In genomic region chr1:208985231-208985630, GRCh38 we compare ENCODE assay signal across 24 cellular contexts.
DNase-seq lines count a peak whose midpoint lies in the region; ATAC-seq, FAIRE-seq and TF ChIP-seq lines count a peak whose summit lies in the region.
"Had no signal": no experiment of that assay in that cellular context is flagged by ENCODE, and none has a peak within 500 bp of the region (broad histone marks: within the 10 kb centered on the region; RNA-seq: fewer than 3 reads in every experiment).

No MANE protein-coding gene starts in this region.

- DNase-seq in left cardiac atrium (no peak), Right ventricle myocardium superior (no peak), bronchial epithelial cell (ENCODE audit: low read depth) (peak; percentile 87), left ventricle myocardium superior (no peak), mesothelial cell of epicardium (ENCODE audit: low spot score in 2 of 2, unreplicated experiment in 2 of 2) (no peak), NAMALWA (ENCODE audit: low spot score) (no peak), stomach (no peak)
- no peak for DNase-seq in stimulated activated CD4-positive, alpha-beta T cell treated with anti-CD3 and anti-CD28 coated beads, Interleukin-4, amount 100 ng/mL, for 24 hours
- DNase-seq: activated CD4-positive, alpha-beta T cell treated with anti-CD3 and anti-CD28 coated beads for 4 hours; activated T-cell treated with anti-CD3 and anti-CD28 coated beads for 4 hours; cortex of kidney; DMS79 treated with DMSO at 0.1 percent for 48 hours; endodermal cell; glutamatergic neuron; H9; NCI-H1436 treated with DMSO at 0.1 percent for 48 hours; stimulated activated naive CD4-positive, alpha-beta T cell treated with Interleukin-2 at 50 U/mL for 16 hours had no signal

- H3K9me3 Mint-ChIP-seq in mesothelial cell of epicardium = peaks cover 7% of the 10 kb centered on the region
- H3K9me3 Mint-ChIP-seq: T-helper 2 cell treated with Interferon-gamma antibody and Interleukin-4, amounts not matched to agents 5 μg/mL and 100 μg/mL, for 36 hours had no signal

- H3K27me3 ChIP-seq in bronchial epithelial cell (ENCODE audit: control insufficient read depth, insufficient read depth, low read length) (no peaks in the 10 kb centered on the region), stomach (no peaks in the 10 kb centered on the region)
- H3K27me3 ChIP-seq: vagina had no signal

- no peaks in the 10 kb centered on the region for H3K9me3 ChIP-seq in stomach
- H3K9me3 ChIP-seq: thoracic aorta, vagina had no signal

- no peak overlapping the region for H3K4me3 Mint-ChIP-seq in mesothelial cell of epicardium
- H3K4me3 Mint-ChIP-seq: endodermal cell; H9; memory B cell; T-helper 2 cell treated with Interferon-gamma antibody and Interleukin-4, amounts not matched to agents 5 μg/mL and 100 μg/mL, for 36 hours had no signal

- ATAC-seq in left cardiac atrium (peak; percentile 59 to 63), Right ventricle myocardium superior (ENCODE audit: poor library complexity) (no peak), left ventricle myocardium superior (peak; percentile 45)
- ATAC-seq: activated naive CD4-positive, alpha-beta T cell treated with anti-CD3 and anti-CD28 coated beads, Interleukin-2, amount 50 U/mL, for 72 hours; K562 had no signal

- intact Hi-C loops in left cardiac atrium (cut with DNase I) = no loop called here
- intact Hi-C loops in Right ventricle myocardium superior (cut with DNase I) = no loop called here
- intact Hi-C loops in left ventricle myocardium superior (cut with micrococcal nuclease) = no loop called here
- intact Hi-C loops in stomach (cut with DNase I; ENCODE audit: low total_unique reads) = no loop called here

- H3K4me1 ChIP-seq in stomach = peaks cover 0 to 12% (median 10%) of the 10 kb centered on the region in 4 donors
- H3K4me1 ChIP-seq: vagina had no signal

- TF ChIP-seq CTCF in bronchial epithelial cell (IDR thresholded peaks at IDR 0.05; ENCODE audit: insufficient read depth, low read length, severe bottlenecking) (no peak), mesothelial cell of epicardium (IDR thresholded peaks at IDR 0.05; ENCODE audit: unreplicated experiment) (no peak), stomach (IDR thresholded peaks at IDR 0.05) (no peak)

- H3K27ac Mint-ChIP-seq in mesothelial cell of epicardium = no peak overlapping the region
- H3K27ac Mint-ChIP-seq: activated naive CD4-positive, alpha-beta T cell treated with anti-CD3 and anti-CD28 coated beads, Interleukin-2, amount 50 U/mL, for 72 hours; endodermal cell; H9; memory B cell; progenitor cell of endocrine pancreas; T-helper 2 cell treated with Interferon-gamma antibody and Interleukin-4, amounts not matched to agents 5 μg/mL and 100 μg/mL, for 36 hours had no signal

- H3K4me1 Mint-ChIP-seq in mesothelial cell of epicardium = peaks cover 5% of the 10 kb centered on the region
- H3K4me1 Mint-ChIP-seq: H9 had no signal

- no peak for TF ChIP-seq POLR2A in stomach (IDR thresholded peaks at IDR 0.05)

- no peaks in the 10 kb centered on the region for H3K27me3 Mint-ChIP-seq in mesothelial cell of epicardium (ENCODE audit: low read depth)
- H3K27me3 Mint-ChIP-seq: progenitor cell of endocrine pancreas had no signal

- H3K36me3 Mint-ChIP-seq in mesothelial cell of epicardium = no peaks in the 10 kb centered on the region
- H3K36me3 Mint-ChIP-seq: memory B cell had no signal

- TF ChIP-seq EP300 in stomach (IDR thresholded peaks at IDR 0.05) = no peak

- H3K36me3 ChIP-seq in bronchial epithelial cell (ENCODE audit: control insufficient read depth, insufficient read depth, low read length) (no peaks in the 10 kb centered on the region), stomach (no peaks in the 10 kb centered on the region)
- H3K36me3 ChIP-seq: thoracic aorta, vagina had no signal

- no peak overlapping the region for H3K27ac ChIP-seq in stomach
- H3K27ac ChIP-seq: thoracic aorta, vagina had no signal

- 44 to 64% (median 50%) methylated on average over 1 of the region's 1 CpG for WGBS in stomach, 5 donors

- FAIRE-seq in bronchial epithelial cell (lab: Jason Lieb, UNC) = no peak
- FAIRE-seq: K562 had no signal

- H3K4me3 ChIP-seq in bronchial epithelial cell (ENCODE audit: low read depth, low read length) = no peak overlapping the region
- H3K4me3 ChIP-seq in stomach = no peak overlapping the region
- H3K4me3 ChIP-seq: K562, thoracic aorta, vagina had no signal
